In genomic region chr9:15182003-15182695, GRCh38 we compare ENCODE assay signal across 19 cellular contexts.
DNase-seq lines count a peak whose midpoint lies in the region; ATAC-seq, FAIRE-seq and TF ChIP-seq lines count a peak whose summit lies in the region.
"Had no signal": no experiment of that assay in that cellular context is flagged by ENCODE, and none has a peak within 500 bp of the region (broad histone marks: within the 10 kb centered on the region; RNA-seq: fewer than 3 reads in every experiment).

No MANE protein-coding gene starts in this region.

- POLR2A ChIA-PET in A673 (lab: Charles Lee; ENCODE audit: low non-redundant PET): no interaction called here

- no peaks in the 10 kb centered on the region for H3K27me3 ChIP-seq in A673 (replicated peaks; ENCODE audit: insufficient read depth, low read depth, low read length, poor library complexity)
- H3K27me3 ChIP-seq in GM23338 (ENCODE audit: insufficient read depth): no peaks in the 10 kb centered on the region
- H3K27me3 ChIP-seq in effector memory CD4-positive, alpha-beta T cell (replicated peaks; ENCODE audit: control insufficient read depth, insufficient read depth, low read length, poor library complexity, severe bottlenecking): no peaks in the 10 kb centered on the region
- H3K27me3 ChIP-seq: upper lobe of right lung had no signal

- H3K4me3 Mint-ChIP-seq in GM23338: no peak overlapping the region
- H3K4me3 Mint-ChIP-seq: activated naive CD4-positive, alpha-beta T cell treated with anti-CD3 and anti-CD28 coated beads, Interleukin-2, amount 10 ng/mL, durations not matched to agents 7 days and 5 days; CD4-positive, alpha-beta memory T cell; natural killer cell; stimulated activated naive CD8-positive, alpha-beta T cell treated with anti-CD3 and anti-CD28 coated beads, Interleukin-15, Interleukin-2, amounts not matched to agents 100 ng/mL and 50 ng/mL, for 24 hours had no signal

- H3K4me3 ChIP-seq in A673 (ENCODE audit: low read depth, low read length, poor library complexity, severe bottlenecking): no peak overlapping the region
- H3K4me3 ChIP-seq in GM23338: no peak overlapping the region
- no peak overlapping the region for H3K4me3 ChIP-seq in effector memory CD4-positive, alpha-beta T cell (ENCODE audit: insufficient read depth, low read depth, low read length, poor library complexity, severe bottlenecking)
- H3K4me3 ChIP-seq: lung, upper lobe of right lung had no signal

- no peaks in the 10 kb centered on the region for H3K36me3 ChIP-seq in A673 (ENCODE audit: insufficient read depth, low read length, poor library complexity, severe bottlenecking)
- H3K36me3 ChIP-seq in GM23338 (ENCODE audit: insufficient read depth): no peaks in the 10 kb centered on the region
- H3K36me3 ChIP-seq in effector memory CD4-positive, alpha-beta T cell (ENCODE audit: control insufficient read depth, insufficient read depth, low read length): peaks cover 58% of the 10 kb centered on the region

- CTCF ChIA-PET in A673 (lab: Charles Lee): no interaction called here

- no peaks in the 10 kb centered on the region for H3F3A ChIP-seq in GM23338 (replicated peaks; ENCODE audit: low read depth)

- ATAC-seq in GM21381 (IDR thresholded peaks at IDR 0.05; ENCODE audit: unreplicated experiment): no peak
- ATAC-seq in GM23338: no peak
- ATAC-seq: natural killer cell, upper lobe of right lung had no signal

- no peaks in the 10 kb centered on the region for H3K27me3 Mint-ChIP-seq in GM23338 (ENCODE audit: insufficient read depth, low read depth, poor library complexity)
- H3K27me3 Mint-ChIP-seq: activated naive CD4-positive, alpha-beta T cell treated with anti-CD3 and anti-CD28 coated beads, Interleukin-2, amount 10 ng/mL, durations not matched to agents 7 days and 5 days; CD4-positive, alpha-beta memory T cell; stimulated activated naive CD8-positive, alpha-beta T cell treated with anti-CD3 and anti-CD28 coated beads, Interleukin-15, Interleukin-2, amounts not matched to agents 100 ng/mL and 50 ng/mL, for 24 hours had no signal

- H3K9me3 ChIP-seq in A673 (ENCODE audit: low read depth, low read length, poor library complexity, severe bottlenecking): no peaks in the 10 kb centered on the region
- no peaks in the 10 kb centered on the region for H3K9me3 ChIP-seq in effector memory CD4-positive, alpha-beta T cell (ENCODE audit: control insufficient read depth, low read length)
- H3K9me3 ChIP-seq: upper lobe of right lung had no signal

- peak; percentile 3 for DNase-seq in A673 (ENCODE audit: low spot score)
- peak; percentile 99 for DNase-seq in NCI-H146 treated with DMSO at 0.1 percent for 48 hours (lab: John Stamatoyannopoulos, UW; ENCODE audit: unreplicated experiment)
- peak; percentile 98 for DNase-seq in NCI-H748 treated with DMSO at 0.1 percent for 48 hours (lab: John Stamatoyannopoulos, UW)
- DNase-seq in GM23338 (ENCODE audit: low spot score): no peak
- no peak for DNase-seq in effector memory CD4-positive, alpha-beta T cell
- no peak for DNase-seq in activated CD4-positive, alpha-beta T cell treated with anti-CD3 and anti-CD28 coated beads for 4 hours
- DNase-seq: activated CD4-positive, alpha-beta T cell treated with anti-CD3 and anti-CD28 coated beads, Interleukin-2, amount 50 U/mL, for 1 hour; activated naive CD4-positive, alpha-beta T cell treated with anti-CD3 and anti-CD28 coated beads, Interleukin-2, amount 10 ng/mL, durations not matched to agents 7 days and 5 days; CD4-positive, alpha-beta memory T cell; cortex of kidney; natural killer cell; NCI-H1436 treated with DMSO at 0.1 percent for 48 hours; stimulated activated CD4-positive, alpha-beta T cell treated with anti-CD3 and anti-CD28 coated beads, Interleukin-15, amount 100 ng/mL, for 24 hours; upper lobe of right lung had no signal

- TF ChIP-seq CTCF in A673 (conservative IDR thresholded peaks at IDR 0.05; ENCODE audit: low read depth, low read length) (no peak), GM23338 (conservative IDR thresholded peaks at IDR 0.05; ENCODE audit: low read depth in 2 of 2) (no peak)

- peaks cover 9% of the 10 kb centered on the region; the same call in 2 of the 3 replicates for H3K4me1 Mint-ChIP-seq in GM23338
- H3K4me1 Mint-ChIP-seq: CD4-positive, alpha-beta memory T cell had no signal

- FAIRE-seq in islet of Langerhans (lab: Jason Lieb, UNC): peak; percentile 85
- FAIRE-seq: astrocyte had no signal

- no peak overlapping the region for H3K27ac Mint-ChIP-seq in GM23338
- H3K27ac Mint-ChIP-seq: activated naive CD4-positive, alpha-beta T cell treated with anti-CD3 and anti-CD28 coated beads, Interleukin-2, amount 10 ng/mL, durations not matched to agents 7 days and 5 days; CD4-positive, alpha-beta memory T cell; stimulated activated naive CD8-positive, alpha-beta T cell treated with anti-CD3 and anti-CD28 coated beads, Interleukin-15, Interleukin-2, amounts not matched to agents 100 ng/mL and 50 ng/mL, for 24 hours had no signal

- H3K27ac ChIP-seq in A673 (ENCODE audit: low read depth, low read length, poor library complexity, severe bottlenecking): no peak overlapping the region
- no peak overlapping the region for H3K27ac ChIP-seq in GM23338 (ENCODE audit: low read depth)
- H3K27ac ChIP-seq in effector memory CD4-positive, alpha-beta T cell (ENCODE audit: insufficient read depth, low read length, poor library complexity, severe bottlenecking): no peak overlapping the region
- H3K27ac ChIP-seq: upper lobe of right lung had no signal

- no peaks in the 10 kb centered on the region for H4K20me1 ChIP-seq in GM23338 (replicated peaks; ENCODE audit: insufficient read depth)

- no peaks in the 10 kb centered on the region for H3K4me1 ChIP-seq in A673 (ENCODE audit: insufficient read depth, low read length, poor library complexity, severe bottlenecking)
- H3K4me1 ChIP-seq in GM23338 (ENCODE audit: insufficient read depth): peaks cover 8% of the 10 kb centered on the region; the same call in 1 of the 2 replicates
- H3K4me1 ChIP-seq in effector memory CD4-positive, alpha-beta T cell (ENCODE audit: control insufficient read depth, insufficient read depth, low read length, poor library complexity, severe bottlenecking): no peaks in the 10 kb centered on the region
- H3K4me1 ChIP-seq: upper lobe of right lung had no signal

- 0 out of 2 replicates have a peak, but pooled peaks cover 2% of the 10 kb centered on the region for H3K9me2 ChIP-seq in GM23338 (ENCODE audit: insufficient read depth)

- no TSS peak for BruUV-seq in A673 (replicated peaks; lab: Mats Ljungman, UMichigan)

- peaks cover 13% of the 10 kb centered on the region; the same call in 2 of the 3 replicates for H3K36me3 Mint-ChIP-seq in GM23338 (ENCODE audit: low read depth)

- intact Hi-C loops in A673 (cut with micrococcal nuclease; ENCODE audit: unreplicated experiment): no loop called here

- no peaks in the 10 kb centered on the region for H3K9me3 Mint-ChIP-seq in GM23338
- H3K9me3 Mint-ChIP-seq: activated naive CD4-positive, alpha-beta T cell treated with anti-CD3 and anti-CD28 coated beads, Interleukin-2, amount 10 ng/mL, durations not matched to agents 7 days and 5 days; CD4-positive, alpha-beta memory T cell; natural killer cell; stimulated activated naive CD8-positive, alpha-beta T cell treated with anti-CD3 and anti-CD28 coated beads, Interleukin-15, Interleukin-2, amounts not matched to agents 100 ng/mL and 50 ng/mL, for 24 hours had no signal

- no peaks in the 10 kb centered on the region for H3K79me2 ChIP-seq in GM23338 (replicated peaks; ENCODE audit: insufficient read depth)

- H2AFZ ChIP-seq in GM23338: no peak overlapping the region

- no peak overlapping the region for H3K4me2 ChIP-seq in GM23338

TF ChIP-seq in GM23338, 12 proteins besides CTCF, POLR2A, EP300 and RAD21 (continues in another document):
- TF ChIP-seq STAT1 (IDR thresholded peaks at IDR 0.05; ENCODE audit: unreplicated experiment) (no peak), EZH2phosphoT487 (IDR thresholded peaks at IDR 0.05; ENCODE audit: unreplicated experiment) (no peak), EZH2 (IDR thresholded peaks at IDR 0.05; ENCODE audit: low read depth, unreplicated experiment) (no peak), ETS1 (IDR thresholded peaks at IDR 0.05) (no peak), CREB1 (CRISPR knock-in tag; IDR thresholded peaks at IDR 0.05; ENCODE audit: low read depth) (no peak), JUNB (IDR thresholded peaks at IDR 0.05; ENCODE audit: unreplicated experiment) (no peak)

Comparison
In these comparisons a context has a peak if more than half of its experiments do, and no peak if none do; other contexts are left out.
1. DNase-seq: peak in A673 (single experiment), NCI-H146 treated with DMSO at 0.1 percent for 48 hours (single experiment) and NCI-H748 treated with DMSO at 0.1 percent for 48 hours (single experiment); none in GM23338 (single experiment), effector memory CD4-positive, alpha-beta T cell (0 of 3) and activated CD4-positive, alpha-beta T cell treated with anti-CD3 and anti-CD28 coated beads for 4 hours (0 of 2).